In the genomic region with DNA sequence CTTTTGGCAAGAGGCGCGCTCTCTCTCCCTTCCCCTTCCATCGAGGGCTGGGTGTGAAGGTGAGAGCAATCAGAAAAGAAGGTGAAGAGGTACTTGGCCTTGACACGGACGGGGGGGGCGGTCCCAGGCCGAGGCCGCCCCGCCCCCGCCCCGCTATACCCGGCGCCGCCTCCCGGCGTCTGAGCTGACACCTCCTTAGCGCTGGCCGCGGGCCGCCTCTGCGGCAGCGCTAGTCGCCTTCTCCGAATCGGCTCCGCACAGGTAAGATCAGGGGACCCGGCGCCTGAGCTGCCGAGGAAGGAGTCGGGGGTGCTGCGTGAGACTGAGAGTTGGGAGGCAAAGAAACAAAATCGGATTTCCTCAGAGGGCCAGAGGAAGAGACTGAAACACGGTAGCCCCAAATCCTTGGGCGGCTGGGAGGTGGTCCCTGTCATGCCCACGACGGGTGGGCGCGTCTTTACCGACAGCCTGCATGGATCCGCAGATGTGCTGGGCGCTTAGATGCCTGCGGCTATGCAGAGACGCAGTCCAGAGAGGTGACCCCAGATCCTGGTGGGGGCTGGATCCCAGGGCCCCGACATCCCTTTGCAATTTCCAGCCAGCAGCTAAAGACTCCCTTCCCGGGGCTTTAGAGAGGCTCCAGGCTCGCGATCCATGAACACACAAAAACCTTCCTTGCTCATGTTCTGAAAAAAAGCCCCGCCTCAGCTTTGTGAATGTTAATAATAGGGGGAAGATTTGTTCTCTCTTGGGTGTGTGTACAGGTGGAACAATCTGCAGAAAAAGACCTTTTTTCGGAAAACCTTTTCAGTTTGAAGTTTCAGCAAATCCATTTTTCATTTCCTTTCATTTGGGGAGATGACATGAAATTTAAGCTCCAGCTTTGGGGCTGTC, we compare ENCODE assay signal across 1 cellular context.
TF ChIP-seq lines count a peak whose summit lies in the region.

A gene with protein sequence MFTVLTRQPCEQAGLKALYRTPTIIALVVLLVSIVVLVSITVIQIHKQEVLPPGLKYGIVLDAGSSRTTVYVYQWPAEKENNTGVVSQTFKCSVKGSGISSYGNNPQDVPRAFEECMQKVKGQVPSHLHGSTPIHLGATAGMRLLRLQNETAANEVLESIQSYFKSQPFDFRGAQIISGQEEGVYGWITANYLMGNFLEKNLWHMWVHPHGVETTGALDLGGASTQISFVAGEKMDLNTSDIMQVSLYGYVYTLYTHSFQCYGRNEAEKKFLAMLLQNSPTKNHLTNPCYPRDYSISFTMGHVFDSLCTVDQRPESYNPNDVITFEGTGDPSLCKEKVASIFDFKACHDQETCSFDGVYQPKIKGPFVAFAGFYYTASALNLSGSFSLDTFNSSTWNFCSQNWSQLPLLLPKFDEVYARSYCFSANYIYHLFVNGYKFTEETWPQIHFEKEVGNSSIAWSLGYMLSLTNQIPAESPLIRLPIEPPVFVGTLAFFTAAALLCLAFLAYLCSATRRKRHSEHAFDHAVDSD (plus strand): TSS at position 184 of the 894 bp plus-strand sequence. CDS start 874 bp downstream, outside the sequence.

TF ChIP-seq in GM12878, 131 proteins besides CTCF, POLR2A, EP300 and RAD21:
- TF ChIP-seq, protein P1, sequence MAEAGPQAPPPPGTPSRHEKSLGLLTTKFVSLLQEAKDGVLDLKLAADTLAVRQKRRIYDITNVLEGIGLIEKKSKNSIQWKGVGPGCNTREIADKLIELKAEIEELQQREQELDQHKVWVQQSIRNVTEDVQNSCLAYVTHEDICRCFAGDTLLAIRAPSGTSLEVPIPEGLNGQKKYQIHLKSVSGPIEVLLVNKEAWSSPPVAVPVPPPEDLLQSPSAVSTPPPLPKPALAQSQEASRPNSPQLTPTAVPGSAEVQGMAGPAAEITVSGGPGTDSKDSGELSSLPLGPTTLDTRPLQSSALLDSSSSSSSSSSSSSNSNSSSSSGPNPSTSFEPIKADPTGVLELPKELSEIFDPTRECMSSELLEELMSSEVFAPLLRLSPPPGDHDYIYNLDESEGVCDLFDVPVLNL (IDR thresholded peaks at IDR 0.05; ENCODE audit: low read depth, low read length) = no peak
- TF ChIP-seq SUZ12 (IDR thresholded peaks at IDR 0.05; ENCODE audit: unreplicated experiment) (peak; percentile 60), CBX5 (IDR thresholded peaks at IDR 0.05; ENCODE audit: low read depth) (no peak)
- TF ChIP-seq, protein P2, sequence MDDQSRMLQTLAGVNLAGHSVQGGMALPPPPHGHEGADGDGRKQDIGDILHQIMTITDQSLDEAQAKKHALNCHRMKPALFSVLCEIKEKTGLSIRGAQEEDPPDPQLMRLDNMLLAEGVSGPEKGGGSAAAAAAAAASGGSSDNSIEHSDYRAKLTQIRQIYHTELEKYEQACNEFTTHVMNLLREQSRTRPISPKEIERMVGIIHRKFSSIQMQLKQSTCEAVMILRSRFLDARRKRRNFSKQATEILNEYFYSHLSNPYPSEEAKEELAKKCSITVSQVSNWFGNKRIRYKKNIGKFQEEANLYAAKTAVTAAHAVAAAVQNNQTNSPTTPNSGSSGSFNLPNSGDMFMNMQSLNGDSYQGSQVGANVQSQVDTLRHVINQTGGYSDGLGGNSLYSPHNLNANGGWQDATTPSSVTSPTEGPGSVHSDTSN (IDR thresholded peaks at IDR 0.05; ENCODE audit: insufficient replicate concordance, low read depth, low read length) = no peak
